In genomic region chr9:133147412-133148271, GRCh38 we compare ENCODE assay signal across 8 cellular contexts. TPM values are rescaled to one million over a fixed set of nuclear protein-coding genes. Genes with fewer than 3 reads are reported as not detected.
DNase-seq lines count a peak whose midpoint lies in the region; ATAC-seq and TF ChIP-seq lines count a peak whose summit lies in the region.

No MANE protein-coding gene starts in this region.

- no peaks in the 10 kb centered on the region for H3K36me3 ChIP-seq in suprapubic skin

- H3K9me3 ChIP-seq in suprapubic skin, result no peaks in the 10 kb centered on the region

- WGBS in suprapubic skin, result 12% methylated on average over 10 of the region's 15 CpGs

- TF ChIP-seq EP300 in suprapubic skin (IDR thresholded peaks at IDR 0.05), result no peak

- H3K4me3 ChIP-seq in suprapubic skin, result peak overlapping the region; percentile 59

- ATAC-seq in GM21423 (IDR thresholded peaks at IDR 0.05; ENCODE audit: unreplicated experiment), result no peak

- peak; percentile 79 for DNase-seq in G401 (ENCODE audit: low spot score)
- peak; percentile 40 to 62 for DNase-seq in Kasumi-1 (lab: John Stamatoyannopoulos, UW)
- peak; percentile 62 for DNase-seq in SK-MEL-5 (ENCODE audit: low read depth, low spot score)
- peak; percentile 86 for DNase-seq in activated naive CD4-positive, alpha-beta T cell treated with Interleukin-2 at 50 U/mL for 16 hours
- DNase-seq in globus pallidus (ENCODE audit: low spot score), result peak; percentile 73
- DNase-seq in occipital lobe (lab: John Stamatoyannopoulos, UW), result peak; percentile 41
- DNase-seq in suprapubic skin (ENCODE audit: low spot score in 2 of 2), result peak in 1 of 2 donors; percentile 91

- TF ChIP-seq CTCF in suprapubic skin (IDR thresholded peaks at IDR 0.05), result peak; percentile 96 to 98

- in situ Hi-C loops in G401 (cut with HindIII; ENCODE audit: low sequenced_read_pairs), result no loop called here
- in situ Hi-C loops in SK-MEL-5 (cut with HindIII; ENCODE audit: low pct_unique_long_range_greater_than_20kb, low sequenced_read_pairs), result no loop called here

- peak overlapping the region; percentile 87 for H3K27ac ChIP-seq in suprapubic skin

- no peak for TF ChIP-seq POLR2A in suprapubic skin (IDR thresholded peaks at IDR 0.05)

- H3K27me3 ChIP-seq in suprapubic skin, result no peaks in the 10 kb centered on the region

- H3K4me1 ChIP-seq in suprapubic skin, result peaks cover 52% of the 10 kb centered on the region

RNA-seq across cellular contexts. Expression of gene GBGT1, which starts 16.1 kb away (rescaled TPM):
- total RNA-seq in G401 (2014; rRNA removed; shearing (Covaris generic)), result not detected in 2 replicates
- total RNA-seq in SK-MEL-5 (2014; rRNA removed; shearing (Covaris generic)), result not detected in 2 replicates
- not detected in 2 replicates for polyA plus RNA-seq in SK-MEL-5 (2015; cell fraction: cytosol; rRNA removed)
- 0.15 TPM in 1 of 2 replicates, not detected in the other for polyA plus RNA-seq in SK-MEL-5 (2015; cell fraction: nucleus; rRNA removed)
- 8.1 TPM for total RNA-seq in occipital lobe
- 10 to 100 TPM in 1 of 4 donors, 1 to 10 TPM in 3; 2.6 to 14.6 (median 5.8) TPM for total RNA-seq in suprapubic skin

RNA-seq across cellular contexts. Expression of gene RALGDS, which starts 26.6 kb away (rescaled TPM):
- 21.7 and 29.8 TPM in 2 replicates for total RNA-seq in G401 (2014; rRNA removed; shearing (Covaris generic))
- total RNA-seq in SK-MEL-5 (2014; rRNA removed; shearing (Covaris generic)), result 22.4 and 26.6 TPM in 2 replicates
- 29.7 and 39.0 TPM in 2 replicates for polyA plus RNA-seq in SK-MEL-5 (2015; cell fraction: cytosol; rRNA removed)
- 108 and 113 TPM in 2 replicates for polyA plus RNA-seq in SK-MEL-5 (2015; cell fraction: nucleus; rRNA removed)
- total RNA-seq in occipital lobe (95.8 TPM), suprapubic skin (100 to 1,000 TPM; 173 to 244 (median 212) TPM)
